ENCODE assay signal across 8 cellular contexts in genomic region chr3:15064299-15064834, GRCh38. TPM values are rescaled to one million over a fixed set of nuclear protein-coding genes. Genes with fewer than 3 reads are reported as not detected.
DNase-seq lines count a peak whose midpoint lies in the region; ATAC-seq and TF ChIP-seq lines count a peak whose summit lies in the region.

No MANE protein-coding gene starts in this region.

- H3K4me1 Mint-ChIP-seq in T-helper 2 cell treated with Interferon-gamma antibody and Interleukin-4, amounts not matched to agents 5 μg/mL and 100 μg/mL, for 36 hours (ENCODE audit: low read depth) = peaks cover 18% of the 10 kb centered on the region
- peaks cover 13 to 17% of the 10 kb centered on the region in 2 donors for H3K4me1 Mint-ChIP-seq in effector memory CD8-positive, alpha-beta T cell (ENCODE audit: low read depth in 2 of 2)
- H3K4me1 Mint-ChIP-seq in mesothelial cell of epicardium = peaks cover 19% of the 10 kb centered on the region

- no peak for TF ChIP-seq CTCF in BE2C (IDR thresholded peaks at IDR 0.05; ENCODE audit: low read depth, low read length)
- no peak for TF ChIP-seq CTCF in mesothelial cell of epicardium (IDR thresholded peaks at IDR 0.05; ENCODE audit: unreplicated experiment)
- TF ChIP-seq CTCF in tibial artery (IDR thresholded peaks at IDR 0.05) = no peak

- DNase-seq in BE2C (no peak), mesothelial cell of epicardium (ENCODE audit: low spot score in 2 of 2, unreplicated experiment in 2 of 2) (no peak), tibial artery (peak in 1 of 2 donors; percentile 38), SKM-1 (lab: John Stamatoyannopoulos, UW; ENCODE audit: unreplicated experiment) (no peak)
- no peak for DNase-seq in T-helper 2 cell treated with Interferon-gamma antibody and Interleukin-4, amounts not matched to agents 5 μg/mL and 100 μg/mL, for 36 hours (ENCODE audit: low spot score)
- peak in 1 of 3 experiments; percentile 4 for DNase-seq in effector memory CD8-positive, alpha-beta T cell

- peak overlapping the region; percentile 94 for H3K27ac Mint-ChIP-seq in T-helper 2 cell treated with Interferon-gamma antibody and Interleukin-4, amounts not matched to agents 5 μg/mL and 100 μg/mL, for 36 hours
- peak overlapping the region; percentile 92 to 94 for H3K27ac Mint-ChIP-seq in effector memory CD8-positive, alpha-beta T cell
- H3K27ac Mint-ChIP-seq in mesothelial cell of epicardium = peak overlapping the region; percentile 71

- intact Hi-C loops in tibial artery (cut with DNase I; ENCODE audit: low total_unique reads) = no loop called here

- H3K9me3 Mint-ChIP-seq in T-helper 2 cell treated with Interferon-gamma antibody and Interleukin-4, amounts not matched to agents 5 μg/mL and 100 μg/mL, for 36 hours = no peaks in the 10 kb centered on the region
- H3K9me3 Mint-ChIP-seq in effector memory CD8-positive, alpha-beta T cell = no peaks in the 10 kb centered on the region
- no peaks in the 10 kb centered on the region for H3K9me3 Mint-ChIP-seq in mesothelial cell of epicardium

- H3K27me3 Mint-ChIP-seq in T-helper 2 cell treated with Interferon-gamma antibody and Interleukin-4, amounts not matched to agents 5 μg/mL and 100 μg/mL, for 36 hours (ENCODE audit: low read depth) = no peaks in the 10 kb centered on the region
- H3K27me3 Mint-ChIP-seq in effector memory CD8-positive, alpha-beta T cell = no peaks in the 10 kb centered on the region
- no peaks in the 10 kb centered on the region for H3K27me3 Mint-ChIP-seq in mesothelial cell of epicardium (ENCODE audit: low read depth)

- peak overlapping the region; percentile 81 to 91 for H3K27ac ChIP-seq in tibial artery

- peak overlapping the region; percentile 84 for H3K4me3 ChIP-seq in BE2C (ENCODE audit: low read depth, low read length)
- H3K4me3 ChIP-seq in tibial artery = peak overlapping the region; percentile 90 to 99

- H3K4me1 ChIP-seq in BE2C (no peaks in the 10 kb centered on the region), tibial artery (peaks cover 0 to 19% (median 10%) of the 10 kb centered on the region in 4 donors)

- peak; percentile 21 for ATAC-seq in GM18870 (IDR thresholded peaks at IDR 0.05; ENCODE audit: unreplicated experiment)
- ATAC-seq in HG03135 (IDR thresholded peaks at IDR 0.05; ENCODE audit: unreplicated experiment) = peak; percentile 17
- peak; percentile 16 for ATAC-seq in effector memory CD8-positive, alpha-beta T cell (replicated peaks)

- H3K27me3 ChIP-seq in BE2C (no peaks in the 10 kb centered on the region), tibial artery (no peaks in the 10 kb centered on the region)

- H3K9me3 ChIP-seq in BE2C (no peaks in the 10 kb centered on the region), tibial artery (no peaks in the 10 kb centered on the region)

- H3K4me3 Mint-ChIP-seq in T-helper 2 cell treated with Interferon-gamma antibody and Interleukin-4, amounts not matched to agents 5 μg/mL and 100 μg/mL, for 36 hours = peak overlapping the region; percentile 96
- peak overlapping the region; percentile 93 to 96 for H3K4me3 Mint-ChIP-seq in effector memory CD8-positive, alpha-beta T cell
- H3K4me3 Mint-ChIP-seq in mesothelial cell of epicardium = peak overlapping the region; percentile 98

- H3K36me3 Mint-ChIP-seq in T-helper 2 cell treated with Interferon-gamma antibody and Interleukin-4, amounts not matched to agents 5 μg/mL and 100 μg/mL, for 36 hours (ENCODE audit: low read depth) = peaks cover 9% of the 10 kb centered on the region
- peaks cover 16% of the 10 kb centered on the region for H3K36me3 Mint-ChIP-seq in effector memory CD8-positive, alpha-beta T cell (ENCODE audit: insufficient read depth)
- H3K36me3 Mint-ChIP-seq in mesothelial cell of epicardium = peaks cover 14% of the 10 kb centered on the region

- no peaks in the 10 kb centered on the region; the same call in 1 of the 2 replicates for H3K36me3 ChIP-seq in BE2C
- peaks cover 0 to 10% (median 0%) of the 10 kb centered on the region in 3 donors for H3K36me3 ChIP-seq in tibial artery

RNA-seq across cellular contexts. Expression of gene MRPS25, which starts 0.7 kb away (rescaled TPM):
- polyA plus RNA-seq in BE2C (2012; ENCODE audit: insufficient read depth, insufficient read length, low read depth) = 34.5 TPM
- 66.3 to 70.4 TPM (median 66.7 TPM) in 3 replicates for total RNA-seq in mesothelial cell of epicardium

RNA-seq across cellular contexts. Expression of gene RBSN, which starts 34.6 kb away (rescaled TPM):
- polyA plus RNA-seq in BE2C (2012; ENCODE audit: insufficient read depth, insufficient read length, low read depth) = 11.8 TPM
- total RNA-seq in mesothelial cell of epicardium = 35.2 to 38.1 TPM (median 35.8 TPM) in 3 replicates
